In the genomic region with DNA sequence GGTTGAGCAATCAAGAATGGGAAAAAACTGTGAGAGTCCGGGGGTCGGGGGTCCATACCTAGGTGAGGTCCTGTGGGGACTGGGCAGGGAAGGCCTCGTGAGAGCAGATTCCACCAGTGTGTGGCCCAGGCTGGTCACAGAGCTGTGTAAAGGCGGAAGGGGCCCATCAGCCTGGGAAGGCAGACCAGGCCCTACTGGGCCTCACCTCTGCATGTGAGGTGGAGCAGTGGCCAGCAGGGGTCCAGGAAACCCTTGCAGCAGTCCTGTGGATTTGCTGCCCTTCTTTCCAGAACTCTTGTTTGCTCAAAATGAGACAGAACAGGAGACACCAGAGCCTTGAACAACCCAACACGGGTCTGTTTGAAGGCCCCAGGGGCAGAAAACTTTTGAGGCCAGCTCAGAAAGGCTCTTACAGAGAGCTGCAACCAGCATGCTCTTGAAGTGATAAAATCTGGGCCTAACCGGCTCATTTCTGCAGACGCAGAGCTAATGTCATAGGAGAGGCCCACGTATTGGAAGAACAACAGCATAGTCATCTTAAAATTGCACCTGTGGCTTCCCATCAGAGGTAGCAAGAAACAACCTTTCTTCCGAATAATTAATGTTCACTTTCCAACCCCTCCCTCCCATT, we compare ENCODE assay signal across 1 cellular context.
TF ChIP-seq lines count a peak whose summit lies in the region.

No MANE protein-coding gene starts in this region.

TF ChIP-seq in HepG2, 621 proteins besides CTCF, POLR2A, EP300 and RAD21 (continued from another document and continues in another):
- no peak for TF ChIP-seq HIC2 (CRISPR knock-in tag; IDR thresholded peaks at IDR 0.05; ENCODE audit: low read depth)
- no peak for TF ChIP-seq KDM1A (CRISPR knock-in tag; IDR thresholded peaks at IDR 0.05)
- no peak for TF ChIP-seq ZNF576 (CRISPR knock-in tag; IDR thresholded peaks at IDR 0.05)
- TF ChIP-seq ERF (CRISPR knock-in tag; IDR thresholded peaks at IDR 0.05): peak; percentile 52; the same call in 1 of the 2 replicates
- no peak for TF ChIP-seq ZNF251 (CRISPR knock-in tag; IDR thresholded peaks at IDR 0.05)
- peak; percentile 49 for TF ChIP-seq ZNF501 (CRISPR knock-in tag; IDR thresholded peaks at IDR 0.05)
- TF ChIP-seq NFE2L1 (CRISPR knock-in tag; IDR thresholded peaks at IDR 0.05; ENCODE audit: borderline replicate concordance): 0 out of 2 replicates have a peak, but pooled peaks have one; percentile 42
- TF ChIP-seq, protein P1, sequence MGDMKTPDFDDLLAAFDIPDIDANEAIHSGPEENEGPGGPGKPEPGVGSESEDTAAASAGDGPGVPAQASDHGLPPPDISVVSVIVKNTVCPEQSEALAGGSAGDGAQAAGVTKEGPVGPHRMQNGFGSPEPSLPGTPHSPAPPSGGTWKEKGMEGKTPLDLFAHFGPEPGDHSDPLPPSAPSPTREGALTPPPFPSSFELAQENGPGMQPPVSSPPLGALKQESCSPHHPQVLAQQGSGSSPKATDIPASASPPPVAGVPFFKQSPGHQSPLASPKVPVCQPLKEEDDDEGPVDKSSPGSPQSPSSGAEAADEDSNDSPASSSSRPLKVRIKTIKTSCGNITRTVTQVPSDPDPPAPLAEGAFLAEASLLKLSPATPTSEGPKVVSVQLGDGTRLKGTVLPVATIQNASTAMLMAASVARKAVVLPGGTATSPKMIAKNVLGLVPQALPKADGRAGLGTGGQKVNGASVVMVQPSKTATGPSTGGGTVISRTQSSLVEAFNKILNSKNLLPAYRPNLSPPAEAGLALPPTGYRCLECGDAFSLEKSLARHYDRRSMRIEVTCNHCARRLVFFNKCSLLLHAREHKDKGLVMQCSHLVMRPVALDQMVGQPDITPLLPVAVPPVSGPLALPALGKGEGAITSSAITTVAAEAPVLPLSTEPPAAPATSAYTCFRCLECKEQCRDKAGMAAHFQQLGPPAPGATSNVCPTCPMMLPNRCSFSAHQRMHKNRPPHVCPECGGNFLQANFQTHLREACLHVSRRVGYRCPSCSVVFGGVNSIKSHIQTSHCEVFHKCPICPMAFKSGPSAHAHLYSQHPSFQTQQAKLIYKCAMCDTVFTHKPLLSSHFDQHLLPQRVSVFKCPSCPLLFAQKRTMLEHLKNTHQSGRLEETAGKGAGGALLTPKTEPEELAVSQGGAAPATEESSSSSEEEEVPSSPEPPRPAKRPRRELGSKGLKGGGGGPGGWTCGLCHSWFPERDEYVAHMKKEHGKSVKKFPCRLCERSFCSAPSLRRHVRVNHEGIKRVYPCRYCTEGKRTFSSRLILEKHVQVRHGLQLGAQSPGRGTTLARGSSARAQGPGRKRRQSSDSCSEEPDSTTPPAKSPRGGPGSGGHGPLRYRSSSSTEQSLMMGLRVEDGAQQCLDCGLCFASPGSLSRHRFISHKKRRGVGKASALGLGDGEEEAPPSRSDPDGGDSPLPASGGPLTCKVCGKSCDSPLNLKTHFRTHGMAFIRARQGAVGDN (CRISPR knock-in tag; IDR thresholded peaks at IDR 0.05): peak; percentile 96
- TF ChIP-seq ATF7 (IDR thresholded peaks at IDR 0.05): no peak
- no peak for TF ChIP-seq ATF7 (CRISPR knock-in tag; IDR thresholded peaks at IDR 0.05)
- TF ChIP-seq ZNF280B (CRISPR knock-in tag; IDR thresholded peaks at IDR 0.05; ENCODE audit: borderline replicate concordance): 0 out of 2 replicates have a peak, but pooled peaks have one; percentile 50
- no peak for TF ChIP-seq RFX5 (IDR thresholded peaks at IDR 0.05; ENCODE audit: low read depth, low read length)
- TF ChIP-seq ZBTB42 (CRISPR knock-in tag; IDR thresholded peaks at IDR 0.05): no peak
- peak; percentile 29 for TF ChIP-seq ASH2L (IDR thresholded peaks at IDR 0.05; ENCODE audit: insufficient read length, low read depth, low read length)
- 0 out of 2 replicates have a peak, but pooled peaks have one; percentile 55 for TF ChIP-seq ZNF224 (CRISPR knock-in tag; IDR thresholded peaks at IDR 0.05)
- TF ChIP-seq WIZ (CRISPR knock-in tag; IDR thresholded peaks at IDR 0.05): 0 out of 2 replicates have a peak, but pooled peaks have one; percentile 56
- no peak for TF ChIP-seq MYNN (CRISPR knock-in tag; IDR thresholded peaks at IDR 0.05; ENCODE audit: low read depth)
- TF ChIP-seq ZNF430 (CRISPR knock-in tag; IDR thresholded peaks at IDR 0.05): 0 out of 2 replicates have a peak, but pooled peaks have one; percentile 15
- TF ChIP-seq ZNF644 (CRISPR knock-in tag; IDR thresholded peaks at IDR 0.05; ENCODE audit: low read depth): no peak; the same call in 1 of the 2 replicates
- no peak for TF ChIP-seq JUNB (CRISPR knock-in tag; IDR thresholded peaks at IDR 0.05; ENCODE audit: borderline replicate concordance)
- no peak for TF ChIP-seq HDAC2 (CRISPR knock-in tag; IDR thresholded peaks at IDR 0.05)
- peak; percentile 51 for TF ChIP-seq NRL (CRISPR knock-in tag; IDR thresholded peaks at IDR 0.05; ENCODE audit: borderline replicate concordance)
- TF ChIP-seq ZNF614 (CRISPR knock-in tag; IDR thresholded peaks at IDR 0.05; ENCODE audit: borderline replicate concordance): no peak
- TF ChIP-seq GATAD2A (CRISPR knock-in tag; IDR thresholded peaks at IDR 0.05): peak; percentile 28; the same call in 1 of the 2 replicates
- peak; percentile 12; the same call in 1 of the 2 replicates for TF ChIP-seq FOXA3 (CRISPR knock-in tag; IDR thresholded peaks at IDR 0.05)
- TF ChIP-seq NR2F1 (CRISPR knock-in tag; IDR thresholded peaks at IDR 0.05): no peak
- TF ChIP-seq ZNF83 (CRISPR knock-in tag; IDR thresholded peaks at IDR 0.05; ENCODE audit: borderline replicate concordance): 0 out of 2 replicates have a peak, but pooled peaks have one; percentile 16
- TF ChIP-seq FOXA1 (IDR thresholded peaks at IDR 0.05): no peak
- TF ChIP-seq FOXA1 (CRISPR knock-in tag; IDR thresholded peaks at IDR 0.05): peak; percentile 26; the same call in 1 of the 2 replicates
- TF ChIP-seq ZNF569 (CRISPR knock-in tag; IDR thresholded peaks at IDR 0.05; ENCODE audit: borderline replicate concordance): no peak
- TF ChIP-seq DNMT1 (CRISPR knock-in tag; IDR thresholded peaks at IDR 0.05): no peak
- TF ChIP-seq HNRNPL (IDR thresholded peaks at IDR 0.05; ENCODE audit: low read depth, low read length): 0 out of 2 replicates have a peak, but pooled peaks have one; percentile 25
- TF ChIP-seq ZNF777 (CRISPR knock-in tag; IDR thresholded peaks at IDR 0.05): no peak
- no peak for TF ChIP-seq SRSF1 (optimal IDR thresholded peaks at IDR 0.05; ENCODE audit: low read depth, low read length)
- no peak for TF ChIP-seq ZNF367 (CRISPR knock-in tag; IDR thresholded peaks at IDR 0.05; ENCODE audit: borderline replicate concordance)
- peak; percentile 98 for TF ChIP-seq ZSCAN25 (CRISPR knock-in tag; IDR thresholded peaks at IDR 0.05)
- TF ChIP-seq ZFP36 (IDR thresholded peaks at IDR 0.05; ENCODE audit: borderline replicate concordance, low read depth, low read length, partially characterized antibody): no peak
- peak; percentile 55; the same call in 1 of the 2 replicates for TF ChIP-seq ZNF768 (CRISPR knock-in tag; IDR thresholded peaks at IDR 0.05)
- TF ChIP-seq MAZ (IDR thresholded peaks at IDR 0.05; ENCODE audit: borderline replicate concordance, low read depth, low read length): 0 out of 2 replicates have a peak, but pooled peaks have one; percentile 23
- peak; percentile 23; the same call in 1 of the 2 replicates for TF ChIP-seq MAZ (CRISPR knock-in tag; IDR thresholded peaks at IDR 0.05; ENCODE audit: low read depth)
- 0 out of 3 replicates have a peak, but pooled peaks have one; percentile 16 for TF ChIP-seq MXI1 (IDR thresholded peaks at IDR 0.05; ENCODE audit: borderline replicate concordance, low read depth, low read length)
- no peak for TF ChIP-seq ZZZ3 (CRISPR knock-in tag; IDR thresholded peaks at IDR 0.05; ENCODE audit: borderline replicate concordance)
- peak; percentile 41; the same call in 1 of the 2 replicates for TF ChIP-seq TGIF2 (CRISPR knock-in tag; IDR thresholded peaks at IDR 0.05)
- TF ChIP-seq, protein P2, sequence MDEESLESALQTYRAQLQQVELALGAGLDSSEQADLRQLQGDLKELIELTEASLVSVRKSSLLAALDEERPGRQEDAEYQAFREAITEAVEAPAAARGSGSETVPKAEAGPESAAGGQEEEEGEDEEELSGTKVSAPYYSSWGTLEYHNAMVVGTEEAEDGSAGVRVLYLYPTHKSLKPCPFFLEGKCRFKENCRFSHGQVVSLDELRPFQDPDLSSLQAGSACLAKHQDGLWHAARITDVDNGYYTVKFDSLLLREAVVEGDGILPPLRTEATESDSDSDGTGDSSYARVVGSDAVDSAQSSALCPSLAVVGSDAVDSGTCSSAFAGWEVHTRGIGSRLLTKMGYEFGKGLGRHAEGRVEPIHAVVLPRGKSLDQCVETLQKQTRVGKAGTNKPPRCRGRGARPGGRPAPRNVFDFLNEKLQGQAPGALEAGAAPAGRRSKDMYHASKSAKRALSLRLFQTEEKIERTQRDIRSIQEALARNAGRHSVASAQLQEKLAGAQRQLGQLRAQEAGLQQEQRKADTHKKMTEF (CRISPR knock-in tag; IDR thresholded peaks at IDR 0.05): no peak
- TF ChIP-seq ZNF317 (CRISPR knock-in tag; IDR thresholded peaks at IDR 0.05): no peak
- peak; percentile 34; the same call in 1 of the 2 replicates for TF ChIP-seq ZBED4 (CRISPR knock-in tag; IDR thresholded peaks at IDR 0.05; ENCODE audit: borderline replicate concordance)
- TF ChIP-seq MXD4 (CRISPR knock-in tag; IDR thresholded peaks at IDR 0.05): no peak
- no peak for TF ChIP-seq HOXA9 (CRISPR knock-in tag; IDR thresholded peaks at IDR 0.05; ENCODE audit: borderline replicate concordance)
- TF ChIP-seq CEBPB (IDR thresholded peaks at IDR 0.05; ENCODE audit: borderline replicate concordance, low read depth, low read length): 0 out of 2 replicates have a peak, but pooled peaks have one; percentile 8
- TF ChIP-seq ZNF839 (CRISPR knock-in tag; IDR thresholded peaks at IDR 0.05; ENCODE audit: borderline replicate concordance): no peak
- no peak for TF ChIP-seq MED8 (CRISPR knock-in tag; IDR thresholded peaks at IDR 0.05; ENCODE audit: insufficient replicate concordance)
- no peak for TF ChIP-seq ZNF44 (CRISPR knock-in tag; IDR thresholded peaks at IDR 0.05)
- no peak for TF ChIP-seq U2AF2 (IDR thresholded peaks at IDR 0.05; ENCODE audit: low read depth, low read length)
- TF ChIP-seq ZMYM2 (CRISPR knock-in tag; IDR thresholded peaks at IDR 0.05): 0 out of 2 replicates have a peak, but pooled peaks have one; percentile 32
- TF ChIP-seq CHCHD3 (CRISPR knock-in tag; IDR thresholded peaks at IDR 0.05): 0 out of 2 replicates have a peak, but pooled peaks have one; percentile 40
- no peak for TF ChIP-seq KLF13 (CRISPR knock-in tag; IDR thresholded peaks at IDR 0.05)
- TF ChIP-seq EHMT2 (IDR thresholded peaks at IDR 0.05; ENCODE audit: borderline replicate concordance, low read depth, low read length): peak; percentile 12; the same call in 1 of the 2 replicates
- no peak for TF ChIP-seq CBX1 (IDR thresholded peaks at IDR 0.05; ENCODE audit: low read depth)
- 0 out of 2 replicates have a peak, but pooled peaks have one; percentile 13 for TF ChIP-seq MYC (CRISPR knock-in tag; IDR thresholded peaks at IDR 0.05; ENCODE audit: borderline replicate concordance)
- TF ChIP-seq CBX5 (CRISPR knock-in tag; IDR thresholded peaks at IDR 0.05; ENCODE audit: borderline replicate concordance): 0 out of 2 replicates have a peak, but pooled peaks have one; percentile 27
